ENCODE assay signal across 1 cellular context in genomic region chr5:150113047-150113744, GRCh38.
TF ChIP-seq lines count a peak whose summit lies in the region.

No MANE protein-coding gene starts in this region.

TF ChIP-seq in HepG2, 621 proteins besides CTCF, POLR2A, EP300 and RAD21:
- no peak for TF ChIP-seq ZMAT3 (CRISPR knock-in tag; conservative IDR thresholded peaks at IDR 0.05)
- no peak for TF ChIP-seq ZNF33B (CRISPR knock-in tag; IDR thresholded peaks at IDR 0.05)
